In the genomic region with DNA sequence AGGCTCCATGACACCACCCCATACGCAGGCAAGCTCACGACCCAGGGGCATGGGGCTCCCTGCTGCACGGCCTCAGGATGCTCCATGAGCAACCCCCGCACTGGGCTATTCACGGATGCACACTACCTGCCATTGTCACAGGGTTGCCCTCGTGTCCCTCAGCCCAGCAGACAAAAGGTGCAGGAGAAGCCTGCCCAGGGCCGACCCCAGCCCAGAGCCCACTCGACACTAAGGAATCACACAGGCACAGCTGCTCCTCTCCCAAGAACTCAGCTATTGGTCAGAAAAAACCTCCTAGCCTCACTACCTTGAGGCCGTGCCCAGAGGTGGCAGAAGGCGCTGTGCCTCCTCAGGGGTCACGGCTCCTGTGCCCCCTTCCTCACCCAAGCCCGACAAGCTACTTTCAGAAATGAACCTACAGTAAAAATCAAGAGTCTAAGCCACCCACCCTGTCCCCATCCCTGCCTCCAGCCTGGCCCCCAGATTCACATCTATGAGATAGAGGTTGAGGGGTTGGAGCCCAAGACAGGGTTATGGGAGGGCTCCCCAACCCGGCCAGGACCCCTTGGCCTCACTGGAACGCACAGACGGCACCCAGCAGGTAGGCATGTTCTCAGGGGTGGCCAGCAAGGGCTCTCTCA, we compare ENCODE assay signal across 17 cellular contexts. TPM values are rescaled to one million over a fixed set of nuclear protein-coding genes. Genes with fewer than 3 reads are reported as not detected.
DNase-seq lines count a peak whose midpoint lies in the region; ATAC-seq and TF ChIP-seq lines count a peak whose summit lies in the region.
"Had no signal": no experiment of that assay in that cellular context is flagged by ENCODE, and none has a peak within 500 bp of the region (broad histone marks: within the 10 kb centered on the region; RNA-seq: fewer than 3 reads in every experiment).

No MANE protein-coding gene starts in this region.

- H3K27ac ChIP-seq in colonic mucosa, result no peak overlapping the region
- H3K27ac ChIP-seq: parathyroid adenoma, thyroid gland had no signal

- peaks cover 1% of the 10 kb centered on the region for H3K4me1 Mint-ChIP-seq in activated CD4-positive, alpha-beta T cell treated with anti-CD3 and anti-CD28 coated beads, Interleukin-2, amount 10 ng/mL, durations not matched to agents 24 days and 14 days
- peaks cover 4% of the 10 kb centered on the region for H3K4me1 Mint-ChIP-seq in activated CD4-positive, alpha-beta T cell treated with anti-CD3 and anti-CD28 coated beads, Interleukin-2, amount 10 ng/mL, durations not matched to agents 7 days and 5 days
- H3K4me1 Mint-ChIP-seq in nephron progenitor cell, result peaks cover 61% of the 10 kb centered on the region

- peaks cover 16% of the 10 kb centered on the region for H3K36me3 Mint-ChIP-seq in activated CD4-positive, alpha-beta T cell treated with anti-CD3 and anti-CD28 coated beads, Interleukin-2, amount 10 ng/mL, durations not matched to agents 24 days and 14 days (ENCODE audit: low read depth)
- peaks cover 19% of the 10 kb centered on the region for H3K36me3 Mint-ChIP-seq in activated CD4-positive, alpha-beta T cell treated with anti-CD3 and anti-CD28 coated beads, Interleukin-2, amount 10 ng/mL, durations not matched to agents 7 days and 5 days (ENCODE audit: low read depth)
- peaks cover 50% of the 10 kb centered on the region for H3K36me3 Mint-ChIP-seq in nephron progenitor cell (ENCODE audit: low read depth)

- ATAC-seq in HG02798 (IDR thresholded peaks at IDR 0.05; ENCODE audit: poor library complexity, unreplicated experiment), result no peak
- ATAC-seq: activated CD8-positive, alpha-beta T cell treated with anti-CD3 and anti-CD28 coated beads for 36 hours; CD8-positive, alpha-beta T cell; effector memory CD8-positive, alpha-beta T cell had no signal

- H3K4me3 ChIP-seq in colonic mucosa, result no peak overlapping the region
- H3K4me3 ChIP-seq: gastroesophageal sphincter, thyroid gland had no signal

- no peaks in the 10 kb centered on the region for H3K9me3 Mint-ChIP-seq in activated CD4-positive, alpha-beta T cell treated with anti-CD3 and anti-CD28 coated beads, Interleukin-2, amount 10 ng/mL, durations not matched to agents 24 days and 14 days
- H3K9me3 Mint-ChIP-seq in activated CD4-positive, alpha-beta T cell treated with anti-CD3 and anti-CD28 coated beads, Interleukin-2, amount 10 ng/mL, durations not matched to agents 7 days and 5 days, result no peaks in the 10 kb centered on the region
- no peaks in the 10 kb centered on the region for H3K9me3 Mint-ChIP-seq in nephron progenitor cell
- H3K9me3 Mint-ChIP-seq: activated CD8-positive, alpha-beta T cell treated with anti-CD3 and anti-CD28 coated beads for 36 hours; CD8-positive, alpha-beta T cell; effector memory CD8-positive, alpha-beta T cell; mesothelial cell of epicardium had no signal

- H3K4me1 ChIP-seq in colonic mucosa, result no peaks in the 10 kb centered on the region

- peaks cover 10% of the 10 kb centered on the region for H3K36me3 ChIP-seq in colonic mucosa

- no peaks in the 10 kb centered on the region for H3K9me3 ChIP-seq in colonic mucosa
- H3K9me3 ChIP-seq: gastroesophageal sphincter, thyroid gland had no signal

- H3K9ac ChIP-seq in colonic mucosa (ENCODE audit: low read depth in 2 of 2, low read length in 2 of 2), result no peak overlapping the region
- H3K9ac ChIP-seq: parathyroid adenoma had no signal

- H3K27me3 ChIP-seq in colonic mucosa, result no peaks in the 10 kb centered on the region
- H3K27me3 ChIP-seq: gastroesophageal sphincter, thyroid gland had no signal

- POLR2A ChIA-PET in activated CD4-positive, alpha-beta T cell treated with anti-CD3 and anti-CD28 coated beads, Interleukin-2, amount 10 ng/mL, durations not matched to agents 7 days and 5 days (lab: Charles Lee), result interaction anchor here (0.6 kb wide), 1 partner anchor 453 kb away, joined by 3 read pairs; no protein-coding TSS in a partner anchor

- DNase-seq in activated CD4-positive, alpha-beta T cell treated with anti-CD3 and anti-CD28 coated beads, Interleukin-2, amount 10 ng/mL, durations not matched to agents 24 days and 14 days, result peak; percentile 51
- no peak for DNase-seq in activated CD4-positive, alpha-beta T cell treated with anti-CD3 and anti-CD28 coated beads, Interleukin-2, amount 10 ng/mL, durations not matched to agents 7 days and 5 days
- peak; percentile 13 for DNase-seq in colonic mucosa
- no peak for DNase-seq in nephron progenitor cell
- DNase-seq in ureter (ENCODE audit: low spot score), result peak; percentile 38
- DNase-seq in DMS153 (lab: John Stamatoyannopoulos, UW), result no peak
- no peak for DNase-seq in NCI-H69 (lab: John Stamatoyannopoulos, UW)
- DNase-seq: activated CD8-positive, alpha-beta T cell treated with anti-CD3 and anti-CD28 coated beads for 36 hours; effector memory CD8-positive, alpha-beta T cell; NK-92 treated with Interleukin-12 subunit alpha and Interleukin-12 subunit beta, amount 100 ng/mL, for 24 hours; stimulated activated CD4-positive, alpha-beta T cell treated with anti-CD3 and anti-CD28 coated beads, Interleukin-15, amount 100 ng/mL, for 24 hours; thyroid gland had no signal

- intact Hi-C loops in activated CD4-positive, alpha-beta T cell treated with anti-CD3 and anti-CD28 coated beads, Interleukin-2, amount 10 ng/mL, durations not matched to agents 24 days and 14 days (cut with micrococcal nuclease), result no loop called here
- intact Hi-C loops in colonic mucosa (cut with DNase I), result no loop called here

- H3K27me3 Mint-ChIP-seq in activated CD4-positive, alpha-beta T cell treated with anti-CD3 and anti-CD28 coated beads, Interleukin-2, amount 10 ng/mL, durations not matched to agents 24 days and 14 days, result no peaks in the 10 kb centered on the region
- H3K27me3 Mint-ChIP-seq in activated CD4-positive, alpha-beta T cell treated with anti-CD3 and anti-CD28 coated beads, Interleukin-2, amount 10 ng/mL, durations not matched to agents 7 days and 5 days, result peaks cover 4% of the 10 kb centered on the region
- no peaks in the 10 kb centered on the region for H3K27me3 Mint-ChIP-seq in nephron progenitor cell (ENCODE audit: low read depth, poor library complexity)
- H3K27me3 Mint-ChIP-seq: activated CD8-positive, alpha-beta T cell treated with anti-CD3 and anti-CD28 coated beads for 36 hours; effector memory CD8-positive, alpha-beta T cell had no signal

- CTCF ChIA-PET in activated CD4-positive, alpha-beta T cell treated with anti-CD3 and anti-CD28 coated beads, Interleukin-2, amount 10 ng/mL, durations not matched to agents 7 days and 5 days (lab: Charles Lee), result no interaction called here

- no peak for TF ChIP-seq CTCF in colonic mucosa (IDR thresholded peaks at IDR 0.05)
- TF ChIP-seq CTCF in nephron progenitor cell (IDR thresholded peaks at IDR 0.05), result no peak

- H3K27ac Mint-ChIP-seq in activated CD4-positive, alpha-beta T cell treated with anti-CD3 and anti-CD28 coated beads, Interleukin-2, amount 10 ng/mL, durations not matched to agents 24 days and 14 days, result no peak overlapping the region
- no peak overlapping the region for H3K27ac Mint-ChIP-seq in activated CD4-positive, alpha-beta T cell treated with anti-CD3 and anti-CD28 coated beads, Interleukin-2, amount 10 ng/mL, durations not matched to agents 7 days and 5 days
- H3K27ac Mint-ChIP-seq in nephron progenitor cell, result peak overlapping the region; percentile 42
- H3K27ac Mint-ChIP-seq: activated CD8-positive, alpha-beta T cell treated with anti-CD3 and anti-CD28 coated beads for 36 hours; CD8-positive, alpha-beta T cell; effector memory CD8-positive, alpha-beta T cell; mesothelial cell of epicardium had no signal

- no peak overlapping the region for H3K4me3 Mint-ChIP-seq in activated CD4-positive, alpha-beta T cell treated with anti-CD3 and anti-CD28 coated beads, Interleukin-2, amount 10 ng/mL, durations not matched to agents 24 days and 14 days
- no peak overlapping the region for H3K4me3 Mint-ChIP-seq in activated CD4-positive, alpha-beta T cell treated with anti-CD3 and anti-CD28 coated beads, Interleukin-2, amount 10 ng/mL, durations not matched to agents 7 days and 5 days
- H3K4me3 Mint-ChIP-seq in nephron progenitor cell, result no peak overlapping the region
- H3K4me3 Mint-ChIP-seq: activated CD8-positive, alpha-beta T cell treated with anti-CD3 and anti-CD28 coated beads for 36 hours; CD8-positive, alpha-beta T cell; effector memory CD8-positive, alpha-beta T cell; mesothelial cell of epicardium had no signal

RNA-seq across cellular contexts. Expression of a gene that starts 6.4 kb away (rescaled TPM):
- total RNA-seq in activated CD4-positive, alpha-beta T cell treated with anti-CD3 and anti-CD28 coated beads, Interleukin-2, amount 10 ng/mL, durations not matched to agents 24 days and 14 days, result 10.8 and 12.0 TPM in 2 replicates
- total RNA-seq in activated CD4-positive, alpha-beta T cell treated with anti-CD3 and anti-CD28 coated beads, Interleukin-2, amount 10 ng/mL, durations not matched to agents 7 days and 5 days, result 1 to 10 TPM; 6.1 to 6.3 TPM
- total RNA-seq in colonic mucosa (1 to 10 TPM; 6.2 to 6.9 TPM), ureter (12.3 TPM)

RNA-seq across cellular contexts. Expression of a gene that starts 35.2 kb away (rescaled TPM):
- total RNA-seq in activated CD4-positive, alpha-beta T cell treated with anti-CD3 and anti-CD28 coated beads, Interleukin-2, amount 10 ng/mL, durations not matched to agents 24 days and 14 days, result 0.30 and 0.43 TPM in 2 replicates
- total RNA-seq in activated CD4-positive, alpha-beta T cell treated with anti-CD3 and anti-CD28 coated beads, Interleukin-2, amount 10 ng/mL, durations not matched to agents 7 days and 5 days, result not detected
- total RNA-seq in colonic mucosa (1 to 10 TPM in 1 of 2 donors, under 1 TPM in 1; 0.45 to 4.2 TPM), ureter (0.91 TPM)

RNA-seq across cellular contexts. Expression of a gene that starts 38.0 kb away (rescaled TPM):
- total RNA-seq in activated CD4-positive, alpha-beta T cell treated with anti-CD3 and anti-CD28 coated beads, Interleukin-2, amount 10 ng/mL, durations not matched to agents 24 days and 14 days, result 19.7 and 23.1 TPM in 2 replicates
- 10 to 100 TPM; 47.8 to 53.3 TPM for total RNA-seq in activated CD4-positive, alpha-beta T cell treated with anti-CD3 and anti-CD28 coated beads, Interleukin-2, amount 10 ng/mL, durations not matched to agents 7 days and 5 days
- total RNA-seq in colonic mucosa (100 to 1,000 TPM in 1 of 2 donors, 10 to 100 TPM in 1; 78.2 to 142 TPM), ureter (49.0 TPM)

Comparison
In these comparisons a context has a peak if more than half of its experiments do, and no peak if none do; other contexts are left out.
1. DNase-seq: peak in activated CD4-positive, alpha-beta T cell treated with anti-CD3 and anti-CD28 coated beads, Interleukin-2, amount 10 ng/mL, durations not matched to agents 24 days and 14 days (single experiment), colonic mucosa (single experiment) and ureter (single experiment); none in activated CD4-positive, alpha-beta T cell treated with anti-CD3 and anti-CD28 coated beads, Interleukin-2, amount 10 ng/mL, durations not matched to agents 7 days and 5 days (single experiment), nephron progenitor cell (single experiment), DMS153 (single experiment) and NCI-H69 (single experiment).